ENCODE assay signal across 10 cellular contexts in the genomic region with DNA sequence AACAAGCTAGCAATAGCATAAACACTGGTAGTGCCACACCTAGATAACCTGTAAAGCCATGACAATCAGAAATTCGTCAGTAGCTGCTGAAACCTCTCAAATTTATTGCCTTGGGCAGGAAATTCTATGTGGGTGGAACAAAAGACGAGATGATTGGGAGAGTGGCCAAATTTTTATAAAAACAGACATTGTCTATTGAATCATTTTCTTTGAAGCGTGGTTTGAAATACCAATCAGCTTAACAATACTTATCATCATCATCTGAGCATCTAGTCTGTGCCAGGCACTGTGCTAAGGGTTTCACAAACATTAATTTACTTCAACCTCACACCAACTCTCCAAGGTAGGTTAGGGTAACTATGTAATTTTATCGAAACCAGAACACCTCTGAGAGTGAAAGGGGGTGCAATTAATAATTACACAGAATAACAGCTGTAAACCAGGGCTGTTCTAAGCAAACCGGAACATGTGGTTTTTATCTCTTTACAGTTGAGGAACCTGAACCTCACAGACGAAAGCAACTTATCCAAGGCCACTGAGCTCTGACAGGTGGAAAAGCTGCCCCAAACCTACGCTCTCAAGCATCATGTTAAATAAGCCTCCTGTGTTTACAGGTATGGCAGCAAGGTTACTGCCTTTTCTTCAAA. TPM values are rescaled to one million over a fixed set of nuclear protein-coding genes. Genes with fewer than 3 reads are reported as not detected.
DNase-seq lines count a peak whose midpoint lies in the region; ATAC-seq, FAIRE-seq and TF ChIP-seq lines count a peak whose summit lies in the region.
"Had no signal": no experiment of that assay in that cellular context is flagged by ENCODE, and none has a peak within 500 bp of the region (broad histone marks: within the 10 kb centered on the region; RNA-seq: fewer than 3 reads in every experiment).

No MANE protein-coding gene starts in this region.

- no peaks in the 10 kb centered on the region for H4K20me1 ChIP-seq in keratinocyte (ENCODE audit: control insufficient read depth, extremely low read depth, insufficient read depth, low read length)

- TF ChIP-seq POLR2A in thyroid gland (IDR thresholded peaks at IDR 0.05), result no peak

- FAIRE-seq in keratinocyte (lab: Jason Lieb, UNC), result peak; percentile 86

- H3K27me3 ChIP-seq in CD4-positive, alpha-beta T cell (ENCODE audit: control insufficient read depth, insufficient read depth, low read length), result no peaks in the 10 kb centered on the region
- H3K27me3 ChIP-seq in keratinocyte (ENCODE audit: control insufficient read depth, extremely low read depth, insufficient read depth, low read length) (no peaks in the 10 kb centered on the region), thyroid gland (no peaks in the 10 kb centered on the region)
- H3K27me3 ChIP-seq: heart left ventricle had no signal

- TF ChIP-seq CTCF in CD4-positive, alpha-beta T cell (IDR thresholded peaks at IDR 0.05), result no peak
- TF ChIP-seq CTCF in keratinocyte (optimal IDR thresholded peaks at IDR 0.05 in 1 of 3, IDR thresholded peaks at IDR 0.05 in 1 of 3, conservative IDR thresholded peaks at IDR 0.05 in 1 of 3; ENCODE audit: extremely low read depth in 1 of 3, insufficient read depth in 2 of 3, low read length in 3 of 3) (no peak), thyroid gland (IDR thresholded peaks at IDR 0.05) (no peak)

- no peaks in the 10 kb centered on the region for H3K9me3 ChIP-seq in CD4-positive, alpha-beta T cell (ENCODE audit: control insufficient read depth, low read length)
- H3K9me3 ChIP-seq in T-helper 17 cell (ENCODE audit: control insufficient read depth, low read length, poor library complexity, severe bottlenecking) (no peaks in the 10 kb centered on the region), keratinocyte (ENCODE audit: control insufficient read depth, low read depth, low read length) (no peaks in the 10 kb centered on the region), thyroid gland (no peaks in the 10 kb centered on the region)
- H3K9me3 ChIP-seq: heart left ventricle had no signal

- H3K4me1 ChIP-seq in keratinocyte (ENCODE audit: control insufficient read depth, extremely low read depth, insufficient read depth, low read length) (peaks cover 31% of the 10 kb centered on the region), thyroid gland (no peaks in the 10 kb centered on the region)

- H2AFZ ChIP-seq in keratinocyte (ENCODE audit: control insufficient read depth, low read length), result no peak overlapping the region

- H3K27ac Mint-ChIP-seq in CD4-positive, alpha-beta T cell, result peak overlapping the region; percentile 97
- H3K27ac Mint-ChIP-seq in T-helper 17 cell, result peak overlapping the region; percentile 87

- CTCF ChIA-PET in CD4-positive, alpha-beta T cell (lab: Charles Lee), result interaction anchor here (1.1 to 1.9 kb wide), 3 partner anchors 12 to 748 kb away, joined by 3 to 5 read pairs (median 4); no protein-coding TSS in a partner anchor

- peak overlapping the region; percentile 80 for H3K4me2 ChIP-seq in keratinocyte (ENCODE audit: control insufficient read depth, extremely low read depth, insufficient read depth, low read depth, low read length)

- peak overlapping the region; percentile 67 for H3K9ac ChIP-seq in keratinocyte (ENCODE audit: control insufficient read depth, extremely low read depth, insufficient read depth, low read length)

- peaks cover 32% of the 10 kb centered on the region for H3K4me1 Mint-ChIP-seq in CD4-positive, alpha-beta T cell (ENCODE audit: low read depth)
- H3K4me1 Mint-ChIP-seq in T-helper 17 cell, result peaks cover 14% of the 10 kb centered on the region

- H3K9me1 ChIP-seq in keratinocyte (ENCODE audit: control insufficient read depth, extremely low read depth, insufficient read depth, low read length), result no peaks in the 10 kb centered on the region

- H3K4me3 ChIP-seq in keratinocyte (ENCODE audit: control insufficient read depth in 2 of 3, extremely low read depth in 1 of 3, insufficient read depth in 2 of 3, low read depth in 1 of 3, low read length in 3 of 3) (peak overlapping the region in 2 of 3 experiments; percentile 6 to 33), thyroid gland (replicated peaks in 1 of 3) (no peak overlapping the region)

- DNase-seq in CD4-positive, alpha-beta T cell, result peak in 6 of 10 experiments; percentile 2 to 54 (median 6)
- DNase-seq in GM19238 (ENCODE audit: insufficient read length, low spot score), result peak; percentile 24
- no peak for DNase-seq in T-helper 17 cell
- peak; percentile 81 for DNase-seq in keratinocyte (ENCODE audit: low read depth, low spot score)
- DNase-seq in thyroid gland, result no peak
- no peak for DNase-seq in NCI-H82 treated with DMSO at 0.1 percent for 48 hours (lab: John Stamatoyannopoulos, UW; ENCODE audit: unreplicated experiment)
- no peak for DNase-seq in stimulated activated CD4-positive, alpha-beta T cell treated with anti-CD3 and anti-CD28 coated beads, Interleukin-12 subunit alpha, Interleukin-12 subunit beta, amount 100 ng/mL, for 4 hours

- H3K36me3 ChIP-seq in keratinocyte (ENCODE audit: control insufficient read depth in 2 of 2, extremely low read depth in 1 of 2, insufficient read depth in 2 of 2, low read length in 2 of 2), result no peaks in the 10 kb centered on the region
- no peaks in the 10 kb centered on the region for H3K36me3 ChIP-seq in thyroid gland

- H3K79me2 ChIP-seq in keratinocyte (ENCODE audit: control insufficient read depth, insufficient read depth, low read length), result peaks cover 5% of the 10 kb centered on the region

- peak; percentile 74 for ATAC-seq in CD4-positive, alpha-beta T cell (ENCODE audit: poor library complexity)
- ATAC-seq in HG03139 (IDR thresholded peaks at IDR 0.05; ENCODE audit: unreplicated experiment) (peak; percentile 98), T-helper 17 cell (peak; percentile 79)

- intact Hi-C loops in CD4-positive, alpha-beta T cell (cut with DNase I, micrococcal nuclease), result loop anchor here in 1 of 2 experiments (2.0 to 5.0 kb wide), 2 partner anchors 51 to 634 kb away; partner anchors contain the start of gene HEBP2
- intact Hi-C loops in thyroid gland (cut with DNase I), result no loop called here

- H3K27me3 Mint-ChIP-seq in CD4-positive, alpha-beta T cell, result no peaks in the 10 kb centered on the region
- H3K27me3 Mint-ChIP-seq in T-helper 17 cell, result no peaks in the 10 kb centered on the region

- peak overlapping the region; percentile 43 for H3K27ac ChIP-seq in CD4-positive, alpha-beta T cell (ENCODE audit: low read depth, low read length)
- H3K27ac ChIP-seq in keratinocyte (ENCODE audit: control insufficient read depth, insufficient read depth, low read length), result peak overlapping the region; percentile 90
- no peak overlapping the region for H3K27ac ChIP-seq in thyroid gland
- H3K27ac ChIP-seq: HL-60 had no signal

- no peaks in the 10 kb centered on the region for H3K9me3 Mint-ChIP-seq in CD4-positive, alpha-beta T cell

- POLR2A ChIA-PET in CD4-positive, alpha-beta T cell (lab: Charles Lee), result interaction anchor here (0.6 to 2.7 kb wide), 23 partner anchors 8 to 919 kb away, joined by 3 to 28 read pairs (median 4); partner anchors contain the start of genes CCDC28A, CITED2 and HEBP2

- dilution Hi-C loops in keratinocyte (cut with MboI; ENCODE audit: extremely low pct_ligation_motif_present, low sequenced_read_pairs), result no loop called here

- WGBS in thyroid gland, 2 donors, result 77 to 79% methylated on average over 7 of the region's 7 CpGs

- H3K4me3 Mint-ChIP-seq in CD4-positive, alpha-beta T cell, result peak overlapping the region; percentile 82
- H3K4me3 Mint-ChIP-seq in T-helper 17 cell, result peak overlapping the region; percentile 74

- no peaks in the 10 kb centered on the region for H3K36me3 Mint-ChIP-seq in CD4-positive, alpha-beta T cell (ENCODE audit: low read depth)
- H3K36me3 Mint-ChIP-seq in T-helper 17 cell (ENCODE audit: low read depth), result no peaks in the 10 kb centered on the region

RNA-seq across cellular contexts. Expression of gene NHSL1, which starts 43.4 kb away (rescaled TPM):
- total RNA-seq in CD4-positive, alpha-beta T cell, result under 1 TPM; 0.06 to 0.08 TPM
- total RNA-seq in T-helper 17 cell, result 1 to 10 TPM in 1 of 2 donors, under 1 TPM in 1; 0.86 to 1.0 TPM
- 8.5 to 28.1 TPM (median 11.8 TPM) in 3 replicates for polyA plus RNA-seq in keratinocyte
- polyA plus RNA-seq in keratinocyte (2011; ENCODE audit: low read depth), result 7.0 TPM
- 10.9 and 11.5 TPM in 2 replicates for polyA plus RNA-seq in keratinocyte (2011; cell fraction: cytosol; rRNA removed)
- 41.8 and 45.0 TPM in 2 replicates for polyA plus RNA-seq in keratinocyte (2011; cell fraction: nucleus; rRNA removed)
- polyA plus RNA-seq in keratinocyte (2012; ENCODE audit: low replicate concordance), result 14.3 and 18.7 TPM in 2 replicates
- 46.0 to 90.2 TPM (median 66.3 TPM) in 3 replicates for polyA minus RNA-seq in keratinocyte
- 22.4 TPM for polyA minus RNA-seq in keratinocyte (2011; cell fraction: cytosol; rRNA and poly(A)+ RNA removed)
- 45.9 and 95.6 TPM in 2 replicates for polyA minus RNA-seq in keratinocyte (2011; cell fraction: nucleus; rRNA and poly(A)+ RNA removed)
- 10 to 100 TPM in 2 of 4 donors, 1 to 10 TPM in 2; 5.0 to 13.9 (median 8.6) TPM for total RNA-seq in thyroid gland

RNA-seq across cellular contexts. Expression of gene HEBP2, which starts 51.8 kb away (rescaled TPM):
- 10 to 100 TPM; 31.8 to 32.9 TPM for total RNA-seq in CD4-positive, alpha-beta T cell
- 10 to 100 TPM; 32.9 to 50.4 TPM for total RNA-seq in T-helper 17 cell
- 13.2 to 41.9 TPM (median 25.8 TPM) in 3 replicates for polyA plus RNA-seq in keratinocyte
- 295 TPM for polyA plus RNA-seq in keratinocyte (2011; ENCODE audit: low read depth)
- 17.3 and 22.5 TPM in 2 replicates for polyA plus RNA-seq in keratinocyte (2011; cell fraction: cytosol; rRNA removed)
- 7.0 and 9.8 TPM in 2 replicates for polyA plus RNA-seq in keratinocyte (2011; cell fraction: nucleus; rRNA removed)
- polyA plus RNA-seq in keratinocyte (2012; ENCODE audit: low replicate concordance), result 41.6 and 79.2 TPM in 2 replicates
- polyA minus RNA-seq in keratinocyte, result 1.7 to 4.7 TPM (median 4.7 TPM) in 3 replicates
- polyA minus RNA-seq in keratinocyte (2011; cell fraction: cytosol; rRNA and poly(A)+ RNA removed), result 19.8 TPM
- 1.9 and 2.9 TPM in 2 replicates for polyA minus RNA-seq in keratinocyte (2011; cell fraction: nucleus; rRNA and poly(A)+ RNA removed)
- total RNA-seq in thyroid gland, result 10 to 100 TPM; 37.0 to 80.0 (median 58.0) TPM

Comparison
In these comparisons a context has a peak if more than half of its experiments do, and no peak if none do; other contexts are left out.
1. DNase-seq: peak in CD4-positive, alpha-beta T cell (6 of 10), GM19238 (single experiment) and keratinocyte (single experiment); none in T-helper 17 cell (0 of 3), thyroid gland (0 of 2), NCI-H82 treated with DMSO at 0.1 percent for 48 hours (single experiment) and stimulated activated CD4-positive, alpha-beta T cell treated with anti-CD3 and anti-CD28 coated beads, Interleukin-12 subunit alpha, Interleukin-12 subunit beta, amount 100 ng/mL, for 4 hours (single experiment).
2. H3K27ac ChIP-seq: peak in CD4-positive, alpha-beta T cell (single experiment) and keratinocyte (single experiment); none in thyroid gland (0 of 3).
3. H3K4me3 ChIP-seq: peak in keratinocyte (2 of 3); none in thyroid gland (0 of 3).
4. Peak in every context shown above with its lines, with median percentiles within 50 percentile points of each other: ATAC-seq.